In the genomic region with DNA sequence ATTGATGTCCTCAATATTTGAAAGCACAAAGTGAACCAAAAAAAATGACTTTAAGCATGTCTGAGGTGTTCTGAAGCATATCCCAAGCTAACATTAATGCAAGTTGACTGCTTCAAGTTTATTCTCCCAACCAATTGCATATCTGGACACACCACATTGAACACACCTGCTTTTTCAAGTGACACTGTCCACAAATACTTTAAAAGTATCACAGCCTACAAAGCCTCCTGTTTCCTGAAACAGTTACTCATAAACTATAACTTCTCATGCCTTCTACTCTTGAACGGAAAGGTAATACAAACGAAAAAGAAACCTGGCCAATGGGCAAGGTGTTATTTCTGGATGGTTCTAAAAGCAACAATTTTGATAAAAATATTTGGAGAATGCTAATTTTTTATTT, we compare ENCODE assay signal across 12 cellular contexts. TPM values are rescaled to one million over a fixed set of nuclear protein-coding genes. Genes with fewer than 3 reads are reported as not detected.
A peak's percentile ranks its signal among the peaks of the same experiment; 100 is the strongest.
DNase-seq lines count a peak whose midpoint lies in the region; ATAC-seq and TF ChIP-seq lines count a peak whose summit lies in the region.
"Had no signal": no experiment of that assay in that cellular context is flagged by ENCODE, and none has a peak within 500 bp of the region (broad histone marks: within the 10 kb centered on the region; RNA-seq: fewer than 3 reads in every experiment).

No MANE protein-coding gene starts in this region.

- no peak overlapping the region for H3K27ac Mint-ChIP-seq in activated naive CD8-positive, alpha-beta T cell treated with anti-CD3 and anti-CD28 coated beads, Interleukin-2, amount 10 ng/mL, durations not matched to agents 7 days and 5 days
- no peak overlapping the region for H3K27ac Mint-ChIP-seq in activated naive CD8-positive, alpha-beta T cell treated with anti-CD3 and anti-CD28 coated beads, Interleukin-2, amount 50 U/mL, for 24 hours
- H3K27ac Mint-ChIP-seq in WTC11 = no peak overlapping the region
- H3K27ac Mint-ChIP-seq: dendritic cell treated with granulocyte-macrophage colony-stimulating factor and Interleukin-4, amounts not matched to agents 40 ng/mL and 50 ng/mL, for 4 days had no signal

- CTCF ChIA-PET in WTC11 (lab: Charles Lee) = interaction anchor here (0.6 kb wide), 1 partner anchor 1274 kb away, joined by 3 read pairs; no protein-coding TSS in a partner anchor

- no peaks in the 10 kb centered on the region for H3K36me3 ChIP-seq in left lung
- H3K36me3 ChIP-seq: SJCRH30 had no signal

- POLR2A ChIA-PET in activated naive CD8-positive, alpha-beta T cell treated with anti-CD3 and anti-CD28 coated beads, Interleukin-2, amount 10 ng/mL, durations not matched to agents 7 days and 5 days (lab: Charles Lee) = interaction anchor here (1.0 kb wide), 1 partner anchor 96 kb away, joined by 3 read pairs; no protein-coding TSS in a partner anchor
- POLR2A ChIA-PET in WTC11 (lab: Charles Lee) = no interaction called here

- H3K9me3 ChIP-seq in left lung = no peaks in the 10 kb centered on the region
- H3K9me3 ChIP-seq: SJCRH30 had no signal

- H3K4me3 Mint-ChIP-seq in activated naive CD8-positive, alpha-beta T cell treated with anti-CD3 and anti-CD28 coated beads, Interleukin-2, amount 10 ng/mL, durations not matched to agents 7 days and 5 days = peak overlapping the region; percentile 31
- H3K4me3 Mint-ChIP-seq in activated naive CD8-positive, alpha-beta T cell treated with anti-CD3 and anti-CD28 coated beads, Interleukin-2, amount 50 U/mL, for 24 hours = no peak overlapping the region
- peak overlapping the region; percentile 25; the same call in 1 of the 2 replicates for H3K4me3 Mint-ChIP-seq in WTC11

- no peaks in the 10 kb centered on the region for H3K36me3 Mint-ChIP-seq in activated naive CD8-positive, alpha-beta T cell treated with anti-CD3 and anti-CD28 coated beads, Interleukin-2, amount 10 ng/mL, durations not matched to agents 7 days and 5 days
- H3K36me3 Mint-ChIP-seq in activated naive CD8-positive, alpha-beta T cell treated with anti-CD3 and anti-CD28 coated beads, Interleukin-2, amount 50 U/mL, for 24 hours (ENCODE audit: low read depth) = no peaks in the 10 kb centered on the region
- no peaks in the 10 kb centered on the region for H3K36me3 Mint-ChIP-seq in WTC11

- H3K27me3 Mint-ChIP-seq in activated naive CD8-positive, alpha-beta T cell treated with anti-CD3 and anti-CD28 coated beads, Interleukin-2, amount 10 ng/mL, durations not matched to agents 7 days and 5 days = peaks cover 2% of the 10 kb centered on the region
- H3K27me3 Mint-ChIP-seq in activated naive CD8-positive, alpha-beta T cell treated with anti-CD3 and anti-CD28 coated beads, Interleukin-2, amount 50 U/mL, for 24 hours = peaks cover 2% of the 10 kb centered on the region
- H3K27me3 Mint-ChIP-seq in WTC11 (ENCODE audit: low read depth) = peaks cover 30% of the 10 kb centered on the region

- intact Hi-C loops in left lung (cut with DNase I) = no loop called here

- H3K4me3 ChIP-seq in left lung = peak overlapping the region; percentile 43 to 51
- H3K4me3 ChIP-seq: SJCRH30 had no signal

- no peak for DNase-seq in activated naive CD8-positive, alpha-beta T cell treated with anti-CD3 and anti-CD28 coated beads, Interleukin-2, amount 10 ng/mL, durations not matched to agents 7 days and 5 days
- DNase-seq in activated naive CD8-positive, alpha-beta T cell treated with anti-CD3 and anti-CD28 coated beads, Interleukin-2, amount 50 U/mL, for 24 hours = no peak
- DNase-seq in WTC11 (ENCODE audit: low spot score) (no peak), left lung (no peak), HuH-7.5 (ENCODE audit: low spot score) (no peak), COR-L47 (lab: John Stamatoyannopoulos, UW) (no peak), T-helper 9 cell (no peak)
- DNase-seq: midbrain, NCI-H2107, SJCRH30 had no signal

- H3K4me1 Mint-ChIP-seq in activated naive CD8-positive, alpha-beta T cell treated with anti-CD3 and anti-CD28 coated beads, Interleukin-2, amount 10 ng/mL, durations not matched to agents 7 days and 5 days = peaks cover 12% of the 10 kb centered on the region
- peaks cover 19% of the 10 kb centered on the region for H3K4me1 Mint-ChIP-seq in activated naive CD8-positive, alpha-beta T cell treated with anti-CD3 and anti-CD28 coated beads, Interleukin-2, amount 50 U/mL, for 24 hours
- H3K4me1 Mint-ChIP-seq in WTC11 = peaks cover 7% of the 10 kb centered on the region

- H3K4me1 ChIP-seq in left lung = peaks cover 0 to 13% of the 10 kb centered on the region in 2 donors
- H3K4me1 ChIP-seq: SJCRH30 had no signal

- peak overlapping the region; percentile 36 to 50 for H3K27ac ChIP-seq in left lung
- H3K27ac ChIP-seq: SJCRH30 had no signal

- H3K27me3 ChIP-seq in left lung = peaks cover 0 to 20% of the 10 kb centered on the region in 2 donors
- H3K27me3 ChIP-seq: SJCRH30 had no signal

- no peaks in the 10 kb centered on the region for H3K9me3 Mint-ChIP-seq in activated naive CD8-positive, alpha-beta T cell treated with anti-CD3 and anti-CD28 coated beads, Interleukin-2, amount 10 ng/mL, durations not matched to agents 7 days and 5 days
- no peaks in the 10 kb centered on the region for H3K9me3 Mint-ChIP-seq in activated naive CD8-positive, alpha-beta T cell treated with anti-CD3 and anti-CD28 coated beads, Interleukin-2, amount 50 U/mL, for 24 hours
- H3K9me3 Mint-ChIP-seq in WTC11 = no peaks in the 10 kb centered on the region
- H3K9me3 Mint-ChIP-seq: dendritic cell treated with granulocyte-macrophage colony-stimulating factor and Interleukin-4, amounts not matched to agents 40 ng/mL and 50 ng/mL, for 4 days had no signal

- ATAC-seq in activated naive CD8-positive, alpha-beta T cell treated with anti-CD3 and anti-CD28 coated beads, Interleukin-2, amount 10 ng/mL, durations not matched to agents 7 days and 5 days (ENCODE audit: low read depth) = no peak
- ATAC-seq in activated naive CD8-positive, alpha-beta T cell treated with anti-CD3 and anti-CD28 coated beads, Interleukin-2, amount 50 U/mL, for 24 hours = no peak
- ATAC-seq in WTC11 (no peak), left lung (peak; percentile 67), GM18520 (IDR thresholded peaks at IDR 0.05; ENCODE audit: unreplicated experiment) (no peak)

- no peak for TF ChIP-seq CTCF in WTC11 (IDR thresholded peaks at IDR 0.05)
- no peak for TF ChIP-seq CTCF in left lung (IDR thresholded peaks at IDR 0.05)

TF ChIP-seq in WTC11, 78 proteins besides CTCF, POLR2A, EP300 and RAD21 (continues in another document):
- TF ChIP-seq, protein P1, sequence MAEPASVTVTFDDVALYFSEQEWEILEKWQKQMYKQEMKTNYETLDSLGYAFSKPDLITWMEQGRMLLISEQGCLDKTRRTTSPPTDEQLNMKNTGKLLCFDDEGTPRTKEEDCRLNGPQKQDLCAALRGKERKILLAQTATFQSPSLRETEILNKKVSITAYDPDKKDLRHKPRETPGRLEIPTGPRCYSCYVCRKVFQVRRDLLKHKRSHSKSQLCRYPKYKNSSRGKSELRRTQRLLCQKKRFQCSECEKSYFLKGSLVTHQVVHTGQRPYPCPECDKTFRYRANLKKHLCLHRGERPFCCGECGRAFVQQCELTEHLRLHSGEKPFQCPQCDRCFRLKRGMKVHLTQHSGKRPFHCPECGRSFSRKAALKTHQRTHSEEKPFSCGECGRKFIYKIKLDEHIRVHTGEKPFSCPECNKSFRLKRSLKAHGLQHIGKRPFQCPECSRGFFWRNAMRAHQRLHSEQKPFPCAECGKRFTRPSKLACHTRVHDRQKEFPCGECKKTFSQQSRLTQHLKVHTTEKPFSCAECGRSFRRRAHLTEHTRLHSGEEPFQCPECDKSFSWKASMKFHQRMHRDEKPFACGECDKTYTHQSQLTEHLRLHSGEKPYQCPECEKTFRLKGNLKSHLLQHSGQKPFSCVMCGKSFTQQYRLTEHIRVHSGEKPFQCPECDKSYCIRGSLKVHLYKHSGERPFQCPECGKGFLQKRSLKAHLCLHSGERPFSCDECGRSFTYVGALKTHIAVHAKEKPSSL (CRISPR knock-in tag; conservative IDR thresholded peaks at IDR 0.05) = no peak
- TF ChIP-seq TEAD4 (CRISPR knock-in tag; IDR thresholded peaks at IDR 0.05) (no peak), CREB1 (CRISPR knock-in tag; IDR thresholded peaks at IDR 0.05) (no peak), JAZF1 (CRISPR knock-in tag; IDR thresholded peaks at IDR 0.05) (no peak), MXD4 (CRISPR knock-in tag; IDR thresholded peaks at IDR 0.05; ENCODE audit: borderline replicate concordance) (no peak)
- TF ChIP-seq, protein P2, sequence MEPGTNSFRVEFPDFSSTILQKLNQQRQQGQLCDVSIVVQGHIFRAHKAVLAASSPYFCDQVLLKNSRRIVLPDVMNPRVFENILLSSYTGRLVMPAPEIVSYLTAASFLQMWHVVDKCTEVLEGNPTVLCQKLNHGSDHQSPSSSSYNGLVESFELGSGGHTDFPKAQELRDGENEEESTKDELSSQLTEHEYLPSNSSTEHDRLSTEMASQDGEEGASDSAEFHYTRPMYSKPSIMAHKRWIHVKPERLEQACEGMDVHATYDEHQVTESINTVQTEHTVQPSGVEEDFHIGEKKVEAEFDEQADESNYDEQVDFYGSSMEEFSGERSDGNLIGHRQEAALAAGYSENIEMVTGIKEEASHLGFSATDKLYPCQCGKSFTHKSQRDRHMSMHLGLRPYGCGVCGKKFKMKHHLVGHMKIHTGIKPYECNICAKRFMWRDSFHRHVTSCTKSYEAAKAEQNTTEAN (CRISPR knock-in tag; IDR thresholded peaks at IDR 0.05) = no peak

RNA-seq across cellular contexts. Expression of a gene that starts 1.1 kb away (rescaled TPM):
- under 1 TPM; 0.22 to 0.45 TPM for total RNA-seq in activated naive CD8-positive, alpha-beta T cell treated with anti-CD3 and anti-CD28 coated beads, Interleukin-2, amount 10 ng/mL, durations not matched to agents 7 days and 5 days
- 1.4 to 1.7 TPM (median 1.7 TPM) in 3 replicates for total RNA-seq in WTC11 (2021)
- total RNA-seq in left lung = 10 to 100 TPM; 12.5 to 22.6 TPM

RNA-seq across cellular contexts. Expression of a gene that starts 44.0 kb away (rescaled TPM):
- 100 to 1,000 TPM; 165 to 179 TPM for total RNA-seq in activated naive CD8-positive, alpha-beta T cell treated with anti-CD3 and anti-CD28 coated beads, Interleukin-2, amount 10 ng/mL, durations not matched to agents 7 days and 5 days
- total RNA-seq in WTC11 (2021) (279 to 294 TPM (median 284 TPM) in 3 replicates), left lung (100 to 1,000 TPM; 105 to 119 TPM)
